ENCODE assay signal across 18 cellular contexts in the genomic region with DNA sequence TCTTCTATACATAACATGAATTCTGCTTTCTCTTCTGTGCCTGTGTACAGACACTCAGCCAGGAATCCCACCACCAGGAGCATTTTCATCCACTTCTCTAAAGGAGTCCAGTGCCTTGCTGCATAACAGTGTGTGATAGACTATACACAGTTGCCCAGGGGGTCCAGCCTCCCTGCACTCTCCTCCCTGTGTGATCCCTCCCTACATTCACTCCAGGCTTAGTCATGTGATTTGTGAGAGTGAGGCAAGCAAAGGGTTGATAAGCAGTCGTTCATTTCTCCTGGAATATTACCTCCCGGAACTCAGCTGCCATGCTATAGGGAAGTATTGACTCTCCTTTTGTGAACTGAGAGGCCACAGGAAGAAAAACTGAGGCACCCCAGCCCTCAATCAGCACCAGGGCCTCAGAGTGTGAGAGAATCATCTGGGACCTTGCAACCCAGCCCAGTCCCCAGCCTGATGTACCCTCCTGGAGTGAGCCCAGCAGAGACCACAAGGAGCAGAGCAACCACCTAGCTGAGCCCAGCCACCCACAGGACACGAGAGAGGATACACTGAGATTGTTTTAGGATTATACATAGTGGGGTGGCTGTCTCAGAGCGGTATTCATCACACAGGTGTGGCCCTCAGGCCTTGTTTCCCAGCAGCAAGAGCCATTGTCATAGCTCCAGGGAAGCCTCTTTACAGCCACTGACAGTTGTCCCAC. TPM values are rescaled to one million over a fixed set of nuclear protein-coding genes. Genes with fewer than 3 reads are reported as not detected.
DNase-seq lines count a peak whose midpoint lies in the region; ATAC-seq, FAIRE-seq and TF ChIP-seq lines count a peak whose summit lies in the region.
"Had no signal": no experiment of that assay in that cellular context is flagged by ENCODE, and none has a peak within 500 bp of the region (broad histone marks: within the 10 kb centered on the region; RNA-seq: fewer than 3 reads in every experiment).

No MANE protein-coding gene starts in this region.

- H3K27ac ChIP-seq in HCT116 (ENCODE audit: low read depth, low read length): no peak overlapping the region
- H3K27ac ChIP-seq in K562 (ENCODE audit: extremely low read depth, low read depth, low read length): no peak overlapping the region
- no peak overlapping the region for H3K27ac ChIP-seq in mesenchymal stem cell (ENCODE audit: low read length, poor library complexity, severe bottlenecking)
- H3K27ac ChIP-seq: 22Rv1, SJCRH30 had no signal

- FAIRE-seq in K562 (lab: Jason Lieb, UNC): no peak
- FAIRE-seq: GM18507 had no signal

- no peaks in the 10 kb centered on the region for H3K9me2 ChIP-seq in HCT116 (ENCODE audit: insufficient read depth)

- H2BK5ac ChIP-seq in mesenchymal stem cell (ENCODE audit: low read depth, low read length, poor library complexity, severe bottlenecking): no peak overlapping the region

- DNase-seq in NCI-H345 (lab: John Stamatoyannopoulos, UW) (peak; percentile 5), NCI-H345 treated with DMSO at 0.1 percent for 48 hours (lab: John Stamatoyannopoulos, UW; ENCODE audit: unreplicated experiment) (no peak), HCT116 (ENCODE audit: low read depth, low spot score) (no peak), K562 (ENCODE audit: extremely low read depth in 1 of 4, low spot score in 3 of 4) (peak in 1 of 4 experiments; percentile 38), mesenchymal stem cell (no peak), D341Med (ENCODE audit: low spot score) (no peak)
- DNase-seq in activated T-cell treated with anti-CD3 and anti-CD28 coated beads, Interleukin-2, amount 50 U/mL, for 24 hours: no peak
- DNase-seq: BE2C, DMS53, H7, KG1, MG63, NCI-H1105 treated with DMSO at 0.1 percent for 48 hours, SJCRH30 had no signal

- no peaks in the 10 kb centered on the region for H3K36me3 Mint-ChIP-seq in activated T-cell treated with anti-CD3 and anti-CD28 coated beads, Interleukin-2, amount 50 U/mL, for 24 hours (ENCODE audit: low read depth)

- H3K79me1 ChIP-seq in mesenchymal stem cell (replicated peaks; ENCODE audit: low read length, poor library complexity, severe bottlenecking): no peaks in the 10 kb centered on the region

- H3K18ac ChIP-seq in mesenchymal stem cell (ENCODE audit: low read depth in 1 of 2, low read length in 2 of 2): no peak overlapping the region

- CTCF ChIA-PET in HCT116 (lab: Charles Lee): interaction anchor here (0.8 kb wide), 1 partner anchor 41 kb away, joined by 5 read pairs; no protein-coding TSS in a partner anchor
- CTCF ChIA-PET in K562 (lab: Yijun Ruan, JAX; ENCODE audit: low intra/inter-chr PET ratio): no interaction called here

- no peak overlapping the region for H2BK12ac ChIP-seq in mesenchymal stem cell (ENCODE audit: low read length in 2 of 2)

- H3K4me1 ChIP-seq in HCT116 (ENCODE audit: control insufficient read depth in 1 of 2, insufficient read depth in 2 of 2, low read length in 2 of 2): no peaks in the 10 kb centered on the region; a peak in 1 of 4 replicates
- peaks cover 5% of the 10 kb centered on the region in 2 experiments; a peak in 2 of 5 replicates for H3K4me1 ChIP-seq in K562 (replicated peaks in 1 of 2; ENCODE audit: control insufficient read depth in 2 of 2, insufficient read depth in 2 of 2, low read length in 2 of 2)
- no peaks in the 10 kb centered on the region for H3K4me1 ChIP-seq in mesenchymal stem cell (ENCODE audit: control insufficient read depth, insufficient read depth, low read depth, low read length)
- H3K4me1 ChIP-seq: SJCRH30 had no signal

- no TSS peak for BruUV-seq in HCT116 (replicated peaks; lab: Mats Ljungman, UMichigan)
- BruUV-seq in K562 (replicated peaks; lab: Mats Ljungman, UMichigan): no TSS peak

- 8% methylated on average over 4 of the region's 4 CpGs for WGBS in K562 (ENCODE audit: insufficient coverage, low coverage, missing lambda C conversion rate)
- WGBS in mesenchymal stem cell: 53% methylated on average over 4 of the region's 4 CpGs

- no peaks in the 10 kb centered on the region for H3K9me3 Mint-ChIP-seq in activated T-cell treated with anti-CD3 and anti-CD28 coated beads, Interleukin-2, amount 50 U/mL, for 24 hours

- H4K20me1 ChIP-seq in HCT116 (ENCODE audit: insufficient read depth): no peaks in the 10 kb centered on the region
- H4K20me1 ChIP-seq in K562 (replicated peaks; ENCODE audit: control insufficient read depth, insufficient read depth, low read length): no peaks in the 10 kb centered on the region; the same call in 1 of the 2 replicates

- peaks cover 10% of the 10 kb centered on the region for H3K27me3 Mint-ChIP-seq in activated T-cell treated with anti-CD3 and anti-CD28 coated beads, Interleukin-2, amount 50 U/mL, for 24 hours

- no peaks in the 10 kb centered on the region for H3K36me3 ChIP-seq in HCT116 (ENCODE audit: control insufficient read depth in 1 of 2, insufficient read depth in 2 of 2, low read length in 2 of 2)
- H3K36me3 ChIP-seq in K562 (ENCODE audit: control insufficient read depth, insufficient read depth, low read length): no peaks in the 10 kb centered on the region
- H3K36me3 ChIP-seq in mesenchymal stem cell (ENCODE audit: control insufficient read depth in 1 of 2, insufficient read depth in 2 of 2, low read depth in 1 of 2, low read length in 2 of 2): no peaks in the 10 kb centered on the region
- H3K36me3 ChIP-seq: BE2C, MG63, SJCRH30 had no signal

- H3K4me3 Mint-ChIP-seq in activated T-cell treated with anti-CD3 and anti-CD28 coated beads, Interleukin-2, amount 50 U/mL, for 24 hours: no peak overlapping the region

- H2AFZ ChIP-seq in HCT116 (ENCODE audit: low read depth, low read length, poor library complexity, severe bottlenecking) (no peak overlapping the region), K562 (ENCODE audit: low read depth, low read length) (peak overlapping the region; percentile 60; the same call in 1 of the 2 replicates), mesenchymal stem cell (ENCODE audit: low read depth, low read length) (no peak overlapping the region)

- H2BK120ac ChIP-seq in mesenchymal stem cell (ENCODE audit: low read depth, low read length): no peak overlapping the region

- H3K4me2 ChIP-seq in HCT116 (ENCODE audit: low read length) (no peak overlapping the region), K562 (ENCODE audit: insufficient read depth, low read length) (peak overlapping the region; percentile 16; the same call in 1 of the 2 replicates), mesenchymal stem cell (ENCODE audit: low read length, poor library complexity, severe bottlenecking) (no peak overlapping the region)

- TF ChIP-seq CTCF in HCT116 (IDR thresholded peaks at IDR 0.05 in 2 of 3, conservative IDR thresholded peaks at IDR 0.05 in 1 of 3; ENCODE audit: borderline replicate concordance in 1 of 3, insufficient read depth in 1 of 3, low read depth in 2 of 3, low read length in 2 of 3) (no peak), K562 (IDR thresholded peaks at IDR 0.05 in 2 of 3, conservative IDR thresholded peaks at IDR 0.05 in 1 of 3; ENCODE audit: insufficient read depth in 2 of 3, low read depth in 1 of 3, low read length in 3 of 3) (no peak)

- no peak overlapping the region for H3K9ac ChIP-seq in HCT116 (ENCODE audit: low read length)
- no peak overlapping the region; a peak in 1 of 4 replicates for H3K9ac ChIP-seq in K562 (ENCODE audit: insufficient read depth in 1 of 2, low read depth in 2 of 2, low read length in 2 of 2)
- H3K9ac ChIP-seq in mesenchymal stem cell (ENCODE audit: low read length): no peak overlapping the region

- POLR2A ChIA-PET in HCT116 (lab: Charles Lee): no interaction called here
- POLR2A ChIA-PET in K562 (lab: Yijun Ruan, JAX): interaction anchor here (0.6 to 0.7 kb wide), 2 partner anchors 378 to 504 kb away, joined by 3 to 4 read pairs; no protein-coding TSS in a partner anchor

- TF ChIP-seq POLR2A in HCT116 (IDR thresholded peaks at IDR 0.05; ENCODE audit: borderline replicate concordance, extremely low read depth, insufficient read depth, insufficient read length) (no peak), K562 (conservative IDR thresholded peaks at IDR 0.05) (no peak)

- no peak overlapping the region for H2AK5ac ChIP-seq in mesenchymal stem cell (ENCODE audit: low read length, severe bottlenecking)

- no peaks in the 10 kb centered on the region for H3K27me3 ChIP-seq in HCT116 (ENCODE audit: insufficient read depth, low read length)
- peaks cover 0 to 4% of the 10 kb centered on the region in 2 experiments; a peak in 2 of 5 replicates for H3K27me3 ChIP-seq in K562 (ENCODE audit: control insufficient read depth in 2 of 2, insufficient read depth in 2 of 2, low read length in 2 of 2)
- no peaks in the 10 kb centered on the region for H3K27me3 ChIP-seq in mesenchymal stem cell (ENCODE audit: control insufficient read depth in 1 of 2, insufficient read depth in 1 of 2, low read length in 2 of 2)
- H3K27me3 ChIP-seq: BE2C, MG63, SJCRH30 had no signal

- in situ Hi-C loops in K562 (cut with MboI): no loop called here

- H4K91ac ChIP-seq in mesenchymal stem cell (ENCODE audit: low read length): no peak overlapping the region

- H3K9me3 ChIP-seq in HCT116 (ENCODE audit: control insufficient read depth in 1 of 2, insufficient read depth in 1 of 2, low read depth in 1 of 2, low read length in 2 of 2): no peaks in the 10 kb centered on the region
- H3K9me3 ChIP-seq in K562 (replicated peaks; ENCODE audit: control insufficient read depth, insufficient read depth, low read depth, low read length): no peaks in the 10 kb centered on the region
- H3K9me3 ChIP-seq in mesenchymal stem cell (ENCODE audit: control insufficient read depth, low read length): no peaks in the 10 kb centered on the region
- H3K9me3 ChIP-seq: BE2C, MG63, SJCRH30 had no signal

- no peak overlapping the region for H3K27ac Mint-ChIP-seq in activated T-cell treated with anti-CD3 and anti-CD28 coated beads, Interleukin-2, amount 50 U/mL, for 24 hours

- H3K14ac ChIP-seq in mesenchymal stem cell (ENCODE audit: low read length in 2 of 2): peak overlapping the region in 1 of 2 experiments; percentile 36

- H3K4me3 ChIP-seq in HCT116 (replicated peaks in 1 of 2; ENCODE audit: low read depth in 1 of 2, low read length in 2 of 2) (no peak overlapping the region), K562 (no peak overlapping the region), mesenchymal stem cell (ENCODE audit: insufficient read depth in 1 of 2, low read depth in 1 of 2, low read length in 2 of 2) (no peak overlapping the region)
- H3K4me3 ChIP-seq: MG63, SJCRH30 had no signal

- no peaks in the 10 kb centered on the region for H3K4me1 Mint-ChIP-seq in activated T-cell treated with anti-CD3 and anti-CD28 coated beads, Interleukin-2, amount 50 U/mL, for 24 hours (ENCODE audit: low read depth)

- ATAC-seq in HCT116: peak; percentile 55
- ATAC-seq in K562: peak; percentile 77
- ATAC-seq in HG03378 (IDR thresholded peaks at IDR 0.05; ENCODE audit: unreplicated experiment): no peak
- ATAC-seq: SK-N-SH treated with all-trans-retinoic acid at 6 μM for 48 hours had no signal

- H3K4ac ChIP-seq in mesenchymal stem cell (ENCODE audit: low read depth in 1 of 2, low read length in 2 of 2): no peak overlapping the region

- H3K79me2 ChIP-seq in HCT116 (ENCODE audit: insufficient read depth, low read length): no peaks in the 10 kb centered on the region
- H3K79me2 ChIP-seq in K562 (ENCODE audit: control insufficient read depth, insufficient read depth, low read length): no peaks in the 10 kb centered on the region

- H4K8ac ChIP-seq in mesenchymal stem cell (ENCODE audit: low read length): peak overlapping the region; percentile 17

- H2BK15ac ChIP-seq in mesenchymal stem cell (ENCODE audit: low read depth, poor library complexity, severe bottlenecking): no peak overlapping the region

- no peak for TF ChIP-seq RAD21 in HCT116 (IDR thresholded peaks at IDR 0.05; ENCODE audit: low read depth)
- no peak for TF ChIP-seq RAD21 in K562 (CRISPR knock-in tag; conservative IDR thresholded peaks at IDR 0.05 in 1 of 2, IDR thresholded peaks at IDR 0.05 in 1 of 2)

- H3K23ac ChIP-seq in mesenchymal stem cell (ENCODE audit: low read length in 2 of 2): no peak overlapping the region

- TF ChIP-seq EP300 in K562 (IDR thresholded peaks at IDR 0.05; ENCODE audit: low read length): no peak

- intact Hi-C loops in HCT116 (cut with micrococcal nuclease): loop anchor here (2.0 kb wide), 1 partner anchor 43 kb away; no protein-coding TSS in a partner anchor
- intact Hi-C loops in K562 (cut with micrococcal nuclease): no loop called here

- H3K9me1 ChIP-seq in K562 (ENCODE audit: control insufficient read depth, insufficient read depth, low read length): no peaks in the 10 kb centered on the region

- RAD21 ChIA-PET in HCT116 (lab: Charles Lee; ENCODE audit: low non-redundant PET in 1 of 2, low total read pairs in 2 of 2, uncharacterized antibody in 2 of 2, unreplicated experiment in 2 of 2): no interaction called here

RNA-seq across cellular contexts. Expression of a gene that starts 45.0 kb away (rescaled TPM):
- total RNA-seq in HCT116 (2021; ENCODE audit: unreplicated experiment) (4.2 TPM), K562 (2014; rRNA removed) (0.78 and 1.5 TPM in 2 replicates), K562 (2014; rRNA removed; fragmentation: Illumina TruSeq; extraction: Trizol) (0.38 and 0.84 TPM in 2 replicates), K562 (2015; rRNA removed; fragmentation: Illumina TruSeq; extraction: Trizol) (0.68 and 0.76 TPM in 2 replicates), K562 (2021) (0.71 and 1.9 TPM in 2 replicates)
- polyA plus RNA-seq in HCT116 (2012): 4.2 and 4.3 TPM in 2 replicates
- total RNA-seq in K562 (2011; cell fraction: chromatin; rRNA removed; ENCODE audit: low replicate concordance): 0.77 and 1.5 TPM in 2 replicates
- 1.3 and 1.5 TPM in 2 replicates for total RNA-seq in K562 (2011; cell fraction: nucleolus; rRNA removed)
- 1.0 and 1.2 TPM in 2 replicates for total RNA-seq in K562 (2011; cell fraction: nucleoplasm; rRNA removed)
- polyA plus RNA-seq in K562 (2011; rRNA removed) (0.33 and 0.42 TPM in 2 replicates), K562 (2014; fragmentation: Illumina TruSeq; extraction: Trizol) (0.70 and 0.75 TPM in 2 replicates), K562 (2014; fragmentation: Nextera tagmentation; extraction: Ambion mirVana) (under 1 TPM in 1 of 2 experiments, not detected in 1; 0.01 TPM), K562 (2014; rRNA removed) (0.85 and 1.1 TPM in 2 replicates)
- 0.22 and 0.52 TPM in 2 replicates for polyA plus RNA-seq in K562 (2011; cell fraction: cytosol; rRNA removed)
- polyA plus RNA-seq in K562 (2011; cell fraction: nucleus; rRNA removed): 0.67 and 0.71 TPM in 2 replicates
- 0.72 and 0.91 TPM in 2 replicates for polyA plus RNA-seq in K562 (2012)
- polyA minus RNA-seq in K562 (2011; rRNA and poly(A)+ RNA removed): 0.21 and 0.46 TPM in 2 replicates
- 0.82 TPM in 1 of 2 replicates, not detected in the other for polyA minus RNA-seq in K562 (2011; cell fraction: cytosol; rRNA and poly(A)+ RNA removed)
- polyA minus RNA-seq in K562 (2011; cell fraction: nucleus; rRNA and poly(A)+ RNA removed): 0.81 and 1.1 TPM in 2 replicates
- polyA plus RNA-seq in mesenchymal stem cell (2013, experiment 1 of 2): 5.2 TPM
- 4.3 TPM for polyA plus RNA-seq in mesenchymal stem cell (2013, experiment 2 of 2)
